ENCODE assay signal across 9 cellular contexts in genomic region chr7:94295805-94296204, GRCh38.
DNase-seq lines count a peak whose midpoint lies in the region; ATAC-seq, FAIRE-seq and TF ChIP-seq lines count a peak whose summit lies in the region.
"Had no signal": no experiment of that assay in that cellular context is flagged by ENCODE, and none has a peak within 500 bp of the region (broad histone marks: within the 10 kb centered on the region; RNA-seq: fewer than 3 reads in every experiment).

No MANE protein-coding gene starts in this region.

- POLR2A ChIA-PET in PC-9 (lab: Charles Lee; ENCODE audit: unreplicated experiment) = no interaction called here
- POLR2A ChIA-PET in HEK293T (lab: Yijun Ruan, JAX) = no interaction called here
- POLR2A ChIA-PET in CD8-positive, alpha-beta T cell (lab: Charles Lee) = no interaction called here

- H3K27ac Mint-ChIP-seq in CD8-positive, alpha-beta T cell = no peak overlapping the region

- no peaks in the 10 kb centered on the region for H4K20me1 ChIP-seq in PC-9 (ENCODE audit: insufficient read depth)

- no peaks in the 10 kb centered on the region for H3K36me3 ChIP-seq in PC-9 (ENCODE audit: low read depth)
- H3K36me3 ChIP-seq in sigmoid colon = no peaks in the 10 kb centered on the region
- no peaks in the 10 kb centered on the region for H3K36me3 ChIP-seq in CD8-positive, alpha-beta T cell (ENCODE audit: insufficient read depth, low read length)

- intact Hi-C loops in PC-9 (cut with micrococcal nuclease; ENCODE audit: unreplicated experiment) (no loop called here), sigmoid colon (cut with DNase I) (loop anchor here (1.0 to 10.0 kb wide), 4 partner anchors 79 to 609 kb away; partner anchors contain the start of genes PPP1R9A and SGCE)
- intact Hi-C loops in CD8-positive, alpha-beta T cell (cut with DNase I, micrococcal nuclease) = no loop called here

- H3K4me1 ChIP-seq in PC-9 (replicated peaks; ENCODE audit: insufficient read depth) = peaks cover 8% of the 10 kb centered on the region
- H3K4me1 ChIP-seq in sigmoid colon = peaks cover 0 to 53% (median 31%) of the 10 kb centered on the region in 4 donors
- no peaks in the 10 kb centered on the region for H3K4me1 ChIP-seq in CD8-positive, alpha-beta T cell (ENCODE audit: insufficient read depth, low read length)

- TF ChIP-seq CTCF in PC-9 (conservative IDR thresholded peaks at IDR 0.05) (peak; percentile 43), foreskin fibroblast (IDR thresholded peaks at IDR 0.05; ENCODE audit: low read depth, low read length) (peak; percentile 77), sigmoid colon (IDR thresholded peaks at IDR 0.05) (peak; percentile 56 to 82 (median 68))
- no peak for TF ChIP-seq CTCF in CD8-positive, alpha-beta T cell (IDR thresholded peaks at IDR 0.05)

- H2AFZ ChIP-seq in PC-9 = no peak overlapping the region

- no peaks in the 10 kb centered on the region for H3K79me2 ChIP-seq in PC-9 (ENCODE audit: low read depth)

- no peak for TF ChIP-seq POLR2A in sigmoid colon (IDR thresholded peaks at IDR 0.05)

- H3K4me3 Mint-ChIP-seq in CD8-positive, alpha-beta T cell = no peak overlapping the region

- H3K9me3 Mint-ChIP-seq in CD8-positive, alpha-beta T cell = no peaks in the 10 kb centered on the region

- WGBS in sigmoid colon, 2 donors = 53 to 71% methylated on average over 4 of the region's 4 CpGs

- peaks cover 4% of the 10 kb centered on the region for H3K27me3 Mint-ChIP-seq in CD8-positive, alpha-beta T cell (ENCODE audit: low read depth)

- CTCF ChIA-PET in PC-9 (lab: Charles Lee) (interaction anchor here (0.6 to 1.4 kb wide), 3 partner anchors 99 to 165 kb away, joined by 5 to 7 read pairs (median 5); partner anchors contain the start of gene COL1A2), HEK293T (lab: Yijun Ruan, JAX) (interaction anchor here (2.9 kb wide), 1 partner anchor 99 kb away, joined by 11 read pairs; the partner anchor contains the start of gene COL1A2)
- CTCF ChIA-PET in CD8-positive, alpha-beta T cell (lab: Charles Lee) = no interaction called here

- H3K9me3 ChIP-seq in PC-9 (ENCODE audit: insufficient read depth, low read depth) = no peaks in the 10 kb centered on the region
- no peaks in the 10 kb centered on the region for H3K9me3 ChIP-seq in sigmoid colon
- no peaks in the 10 kb centered on the region for H3K9me3 ChIP-seq in CD8-positive, alpha-beta T cell (ENCODE audit: low read length)

- no peaks in the 10 kb centered on the region for H3F3A ChIP-seq in PC-9 (ENCODE audit: insufficient read depth, low read depth)

- H3K9me2 ChIP-seq in PC-9 (ENCODE audit: insufficient read depth) = no peaks in the 10 kb centered on the region

- H3K4me2 ChIP-seq in PC-9 = no peak overlapping the region

- ATAC-seq in HG02642 (IDR thresholded peaks at IDR 0.05; ENCODE audit: poor library complexity, unreplicated experiment) = no peak
- no peak for ATAC-seq in CD8-positive, alpha-beta T cell

- H3K27ac ChIP-seq in PC-9 (no peak overlapping the region), sigmoid colon (peak overlapping the region; percentile 78 to 93 (median 88))
- H3K27ac ChIP-seq in CD8-positive, alpha-beta T cell (ENCODE audit: low read depth, low read length) = no peak overlapping the region

- DNase-seq in PC-9 (no peak), foreskin fibroblast (peak; percentile 72 to 89), sigmoid colon (no peak), HEK293T (ENCODE audit: extremely low spot score) (no peak)
- no peak for DNase-seq in activated CD4-positive, alpha-beta T cell treated with anti-CD3 and anti-CD28 coated beads, Interleukin-2, amount 50 U/mL, for 1 hour
- DNase-seq in CD8-positive, alpha-beta T cell = no peak

- H3K4me1 Mint-ChIP-seq in CD8-positive, alpha-beta T cell (ENCODE audit: low read depth) = no peaks in the 10 kb centered on the region

- no peaks in the 10 kb centered on the region for H3K27me3 ChIP-seq in PC-9 (ENCODE audit: insufficient read depth, low read depth)
- H3K27me3 ChIP-seq in sigmoid colon = no peaks in the 10 kb centered on the region
- H3K27me3 ChIP-seq in CD8-positive, alpha-beta T cell (ENCODE audit: insufficient read depth, low read length) = no peaks in the 10 kb centered on the region

- H3K36me3 Mint-ChIP-seq in CD8-positive, alpha-beta T cell = no peaks in the 10 kb centered on the region

- peak; percentile 93 for FAIRE-seq in G401.6 (lab: Jason Lieb, UNC)
- FAIRE-seq: islet of Langerhans had no signal

- peak in 1 of 4 donors; percentile 15 for TF ChIP-seq EP300 in sigmoid colon (IDR thresholded peaks at IDR 0.05)

- H3K4me3 ChIP-seq in PC-9 = no peak overlapping the region
- peak overlapping the region; percentile 46 to 63 for H3K4me3 ChIP-seq in foreskin fibroblast (ENCODE audit: low read depth in 1 of 2, low read length in 2 of 2)
- peak overlapping the region in 3 of 4 donors; percentile 22 to 40 (median 32) for H3K4me3 ChIP-seq in sigmoid colon
- H3K4me3 ChIP-seq in CD8-positive, alpha-beta T cell (ENCODE audit: low read depth, low read length) = no peak overlapping the region

- no TSS peak for BruUV-seq in PC-9 (replicated peaks; lab: Mats Ljungman, UMichigan)

TF ChIP-seq in HEK293T, 16 proteins besides CTCF, POLR2A, EP300 and RAD21:
- TF ChIP-seq CTBP1 (IDR thresholded peaks at IDR 0.05; ENCODE audit: borderline replicate concordance) = no peak
- no peak for TF ChIP-seq ARNT (IDR thresholded peaks at IDR 0.05)
- no peak for TF ChIP-seq TARDBP (IDR thresholded peaks at IDR 0.05)
- TF ChIP-seq FOXK2 (IDR thresholded peaks at IDR 0.05) = no peak
- no peak for TF ChIP-seq HDGF (IDR thresholded peaks at IDR 0.05; ENCODE audit: borderline replicate concordance)
- no peak for TF ChIP-seq SP1 (IDR thresholded peaks at IDR 0.05)
- TF ChIP-seq L3MBTL2 (conservative IDR thresholded peaks at IDR 0.05) = no peak
- TF ChIP-seq FOXM1 (IDR thresholded peaks at IDR 0.05; ENCODE audit: borderline replicate concordance) = no peak
- TF ChIP-seq ELF4 (IDR thresholded peaks at IDR 0.05) = no peak
- no peak for TF ChIP-seq FOXA1 (IDR thresholded peaks at IDR 0.05)
- no peak for TF ChIP-seq ZNF384 (IDR thresholded peaks at IDR 0.05)
- no peak for TF ChIP-seq NFRKB (IDR thresholded peaks at IDR 0.05)
- no peak for TF ChIP-seq PKNOX1 (IDR thresholded peaks at IDR 0.05)
- TF ChIP-seq BHLHE40 (IDR thresholded peaks at IDR 0.05; ENCODE audit: borderline replicate concordance) = no peak
- no peak for TF ChIP-seq LEF1 (IDR thresholded peaks at IDR 0.05; ENCODE audit: borderline replicate concordance)
- no peak for TF ChIP-seq SUZ12 (IDR thresholded peaks at IDR 0.05)

Comparison
In these comparisons a context has a peak if more than half of its experiments do, and no peak if none do; other contexts are left out.
1. DNase-seq: peak in foreskin fibroblast (2 of 2); none in PC-9 (0 of 2), sigmoid colon (single experiment), HEK293T (single experiment), activated CD4-positive, alpha-beta T cell treated with anti-CD3 and anti-CD28 coated beads, Interleukin-2, amount 50 U/mL, for 1 hour (single experiment) and CD8-positive, alpha-beta T cell (0 of 7).
2. H3K27ac ChIP-seq: peak in sigmoid colon (4 of 4); none in PC-9 (single experiment) and CD8-positive, alpha-beta T cell (single experiment).
3. H3K4me3 ChIP-seq: peak in foreskin fibroblast (2 of 2) and sigmoid colon (3 of 4); none in PC-9 (single experiment) and CD8-positive, alpha-beta T cell (single experiment).